In the genomic region with DNA sequence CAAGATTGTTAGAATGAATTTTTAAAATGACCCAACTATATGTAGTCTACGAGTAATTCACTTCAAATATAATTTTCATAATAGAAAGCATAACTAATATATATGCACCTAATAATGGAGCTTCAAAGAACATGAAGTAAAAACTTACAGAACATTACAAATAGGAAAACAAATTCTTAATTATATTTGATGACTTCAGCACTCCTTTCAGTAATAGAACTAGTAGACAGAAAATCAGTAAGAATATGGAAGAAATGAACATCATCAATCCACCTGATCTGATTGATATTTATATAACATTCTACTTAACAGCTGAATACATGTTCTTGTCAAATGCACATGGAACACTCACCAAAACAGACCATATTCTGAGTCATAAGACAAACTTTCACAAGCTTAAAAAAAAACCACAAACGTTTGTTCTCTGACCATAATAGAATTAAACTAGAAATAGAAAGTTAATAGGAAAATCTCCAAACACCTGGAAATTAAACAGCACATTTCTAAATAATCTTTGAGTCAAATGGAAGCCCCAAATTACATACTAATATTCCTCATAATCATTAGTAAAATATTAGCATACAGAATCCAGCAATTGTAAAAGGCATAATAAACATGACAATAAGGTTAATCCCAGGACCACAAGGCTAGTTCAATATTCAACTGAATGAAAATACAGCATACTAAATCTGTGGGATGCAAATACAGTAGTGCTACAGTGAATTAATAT, we compare ENCODE assay signal across 10 cellular contexts. TPM values are rescaled to one million over a fixed set of nuclear protein-coding genes. Genes with fewer than 3 reads are reported as not detected.
A peak's percentile ranks its signal among the peaks of the same experiment; 100 is the strongest.
DNase-seq lines count a peak whose midpoint lies in the region; ATAC-seq and TF ChIP-seq lines count a peak whose summit lies in the region.
"Had no signal": no experiment of that assay in that cellular context is flagged by ENCODE, and none has a peak within 500 bp of the region (broad histone marks: within the 10 kb centered on the region; RNA-seq: fewer than 3 reads in every experiment).

No MANE protein-coding gene starts in this region.

- H3K9me3 ChIP-seq in breast epithelium, result no peaks in the 10 kb centered on the region
- no peaks in the 10 kb centered on the region for H3K9me3 ChIP-seq in effector memory CD4-positive, alpha-beta T cell (ENCODE audit: control insufficient read depth, low read length)

- peaks cover 7% of the 10 kb centered on the region for H3K36me3 Mint-ChIP-seq in MCF 10A (ENCODE audit: insufficient read depth, unreplicated experiment)

- H3K27ac ChIP-seq in breast epithelium, result no peak overlapping the region
- H3K27ac ChIP-seq in dorsolateral prefrontal cortex, result no peak overlapping the region
- H3K27ac ChIP-seq in effector memory CD4-positive, alpha-beta T cell (ENCODE audit: insufficient read depth, low read length, poor library complexity, severe bottlenecking), result no peak overlapping the region

- no peaks in the 10 kb centered on the region for H3K9me3 Mint-ChIP-seq in MCF 10A (ENCODE audit: unreplicated experiment)

- intact Hi-C loops in MCF 10A (cut with micrococcal nuclease), result no loop called here
- intact Hi-C loops in breast epithelium (cut with DNase I; ENCODE audit: low total_unique reads), result no loop called here
- intact Hi-C loops in dorsolateral prefrontal cortex (cut with DNase I), result no loop called here

- no peaks in the 10 kb centered on the region for H3K4me1 ChIP-seq in breast epithelium
- H3K4me1 ChIP-seq in effector memory CD4-positive, alpha-beta T cell (ENCODE audit: control insufficient read depth, insufficient read depth, low read length, poor library complexity, severe bottlenecking), result peaks cover 4% of the 10 kb centered on the region

- BruUV-seq in MCF 10A (replicated peaks; lab: Mats Ljungman, UMichigan), result no TSS peak

- POLR2A ChIA-PET in MCF 10A (lab: Yijun Ruan, JAX), result interaction anchor here (0.6 kb wide), 1 partner anchor 60 kb away, joined by 3 read pairs; no protein-coding TSS in a partner anchor

- H3K27me3 Mint-ChIP-seq in MCF 10A (ENCODE audit: insufficient read depth, unreplicated experiment), result no peaks in the 10 kb centered on the region
- H3K27me3 Mint-ChIP-seq: CD4-positive, alpha-beta T cell; naive B cell had no signal

- H3K36me3 ChIP-seq in breast epithelium, result no peaks in the 10 kb centered on the region
- no peaks in the 10 kb centered on the region for H3K36me3 ChIP-seq in effector memory CD4-positive, alpha-beta T cell (ENCODE audit: control insufficient read depth, insufficient read depth, low read length)

- TF ChIP-seq CTCF in MCF 10A (IDR thresholded peaks at IDR 0.05; ENCODE audit: unreplicated experiment), result no peak
- TF ChIP-seq CTCF in breast epithelium (IDR thresholded peaks at IDR 0.05), result no peak
- TF ChIP-seq CTCF in dorsolateral prefrontal cortex (IDR thresholded peaks at IDR 0.05 in 54 of 56, conservative IDR thresholded peaks at IDR 0.05 in 2 of 56; ENCODE audit: low read depth in 1 of 56, partially characterized antibody in 56 of 56), result no peak

- H3K4me3 Mint-ChIP-seq in MCF 10A (ENCODE audit: unreplicated experiment), result no peak overlapping the region
- H3K4me3 Mint-ChIP-seq: CD4-positive, alpha-beta T cell had no signal

- peaks cover 12% of the 10 kb centered on the region for H3K4me1 Mint-ChIP-seq in MCF 10A (ENCODE audit: insufficient read depth, unreplicated experiment)

- no peak for TF ChIP-seq POLR2A in breast epithelium (IDR thresholded peaks at IDR 0.05)

- no peak overlapping the region for H3K27ac Mint-ChIP-seq in MCF 10A (ENCODE audit: low read depth, unreplicated experiment)
- H3K27ac Mint-ChIP-seq: CD4-positive, alpha-beta T cell had no signal

- peak; percentile 59 for DNase-seq in MCF 10A (ENCODE audit: unreplicated experiment)
- no peak for DNase-seq in breast epithelium (ENCODE audit: low spot score in 2 of 2)
- DNase-seq in astrocyte of the hippocampus (ENCODE audit: low read depth, low spot score), result peak; percentile 65
- DNase-seq in NCI-H146 treated with DMSO at 0.1 percent for 48 hours (lab: John Stamatoyannopoulos, UW; ENCODE audit: unreplicated experiment), result no peak
- DNase-seq in dorsolateral prefrontal cortex, result no peak
- DNase-seq in NCI-H1436 treated with DMSO at 0.1 percent for 48 hours (lab: John Stamatoyannopoulos, UW), result no peak
- no peak for DNase-seq in effector memory CD4-positive, alpha-beta T cell
- DNase-seq: CD4-positive, alpha-beta T cell; naive B cell had no signal

- ATAC-seq in HG03342 (IDR thresholded peaks at IDR 0.05; ENCODE audit: unreplicated experiment), result peak; percentile 92

- H3K27me3 ChIP-seq in breast epithelium, result no peaks in the 10 kb centered on the region
- H3K27me3 ChIP-seq in dorsolateral prefrontal cortex, result no peaks in the 10 kb centered on the region
- H3K27me3 ChIP-seq in effector memory CD4-positive, alpha-beta T cell (replicated peaks; ENCODE audit: control insufficient read depth, insufficient read depth, low read length, poor library complexity, severe bottlenecking), result no peaks in the 10 kb centered on the region

- no peak overlapping the region for H3K4me3 ChIP-seq in breast epithelium
- no peak overlapping the region for H3K4me3 ChIP-seq in dorsolateral prefrontal cortex
- no peak overlapping the region for H3K4me3 ChIP-seq in effector memory CD4-positive, alpha-beta T cell (ENCODE audit: insufficient read depth, low read depth, low read length, poor library complexity, severe bottlenecking)

- CTCF ChIA-PET in MCF 10A (lab: Yijun Ruan, JAX), result interaction anchor here (0.6 kb wide), 4 partner anchors 16 to 137 kb away, joined by 4 to 6 read pairs (median 4); no protein-coding TSS in a partner anchor

RNA-seq across cellular contexts. Expression of a gene that starts 48.0 kb away (rescaled TPM):
- total RNA-seq in MCF 10A (2022) (32.2 and 33.7 TPM in 2 replicates), breast epithelium (100 to 1,000 TPM in 1 of 3 donors, 10 to 100 TPM in 2; 42.1 to 106 (median 64.9) TPM), dorsolateral prefrontal cortex (100 to 1,000 TPM in 25 of 120 experiments, 10 to 100 TPM in 95; 68.5 to 120 (median 91.3) TPM)

Comparison
In these comparisons a context has a peak if more than half of its experiments do, and no peak if none do; other contexts are left out.
1. DNase-seq: peak in MCF 10A (single experiment) and astrocyte of the hippocampus (single experiment); none in breast epithelium (0 of 2), NCI-H146 treated with DMSO at 0.1 percent for 48 hours (single experiment), dorsolateral prefrontal cortex (0 of 10), NCI-H1436 treated with DMSO at 0.1 percent for 48 hours (single experiment) and effector memory CD4-positive, alpha-beta T cell (0 of 3).